Comparison of ENCODE assay signal across 2 cellular contexts in genomic region chr1:154971341-154971998, GRCh38.
TF ChIP-seq lines count a peak whose summit lies in the region.

No MANE protein-coding gene starts in this region.

TF ChIP-seq in SK-N-SH, 30 proteins besides CTCF, POLR2A, EP300 and RAD21 (continued from another document):
- no peak for TF ChIP-seq USF1 (IDR thresholded peaks at IDR 0.05; ENCODE audit: borderline replicate concordance, low read depth)
- no peak for TF ChIP-seq GABPA (IDR thresholded peaks at IDR 0.05; ENCODE audit: low read depth)
- no peak for TF ChIP-seq TAF1 (IDR thresholded peaks at IDR 0.05; ENCODE audit: borderline replicate concordance, low read depth, low read length)
- no peak for TF ChIP-seq YY1 (IDR thresholded peaks at IDR 0.05; ENCODE audit: low read depth)
- TF ChIP-seq POLR2AphosphoS5 (IDR thresholded peaks at IDR 0.05; ENCODE audit: low read depth, low read length), result no peak
- no peak for TF ChIP-seq ZBTB33 (IDR thresholded peaks at IDR 0.05; ENCODE audit: borderline replicate concordance, low read depth)
- TF ChIP-seq MXI1 (IDR thresholded peaks at IDR 0.05; ENCODE audit: low read depth, low read length), result no peak
- no peak for TF ChIP-seq MAX (IDR thresholded peaks at IDR 0.05; ENCODE audit: low read depth)
- TF ChIP-seq RCOR1 (IDR thresholded peaks at IDR 0.05; ENCODE audit: low read length), result no peak
- TF ChIP-seq MEF2A (IDR thresholded peaks at IDR 0.05; ENCODE audit: borderline replicate concordance, low read depth), result no peak
- TF ChIP-seq FOXJ3 (CRISPR knock-in tag; IDR thresholded peaks at IDR 0.05), result no peak
- TF ChIP-seq IRF3 (IDR thresholded peaks at IDR 0.05; ENCODE audit: low read depth, low read length), result no peak
- TF ChIP-seq NRF1 (IDR thresholded peaks at IDR 0.05; ENCODE audit: low read depth, low read length), result no peak
- no peak for TF ChIP-seq FOSL2 (IDR thresholded peaks at IDR 0.05; ENCODE audit: borderline replicate concordance, low read depth)
- no peak for TF ChIP-seq REST (IDR thresholded peaks at IDR 0.05; ENCODE audit: low read depth, low read length)
TF ChIP-seq in SK-N-SH: peak in this region for 0.

TF ChIP-seq in SK-N-SH treated with all-trans-retinoic acid at 6 μM for 48 hours, 23 proteins besides CTCF, POLR2A, EP300 and RAD21:
- TF ChIP-seq TSHZ2 (CRISPR knock-in tag; IDR thresholded peaks at IDR 0.05), result no peak
- no peak for TF ChIP-seq CSRNP3 (CRISPR knock-in tag; IDR thresholded peaks at IDR 0.05)
- no peak for TF ChIP-seq POU6F1 (CRISPR knock-in tag; IDR thresholded peaks at IDR 0.05; ENCODE audit: borderline replicate concordance, low read depth)
- TF ChIP-seq ESRRG (CRISPR knock-in tag; IDR thresholded peaks at IDR 0.05), result no peak
- no peak for TF ChIP-seq ZFP30 (CRISPR knock-in tag; IDR thresholded peaks at IDR 0.05)
- no peak for TF ChIP-seq ZNF565 (CRISPR knock-in tag; conservative IDR thresholded peaks at IDR 0.05; ENCODE audit: low read depth)
- no peak for TF ChIP-seq ZNF70 (CRISPR knock-in tag; IDR thresholded peaks at IDR 0.05)
- no peak for TF ChIP-seq RARB (CRISPR knock-in tag; IDR thresholded peaks at IDR 0.05)
- no peak for TF ChIP-seq PATZ1 (CRISPR knock-in tag; IDR thresholded peaks at IDR 0.05; ENCODE audit: borderline replicate concordance)
- no peak for TF ChIP-seq ISL1 (CRISPR knock-in tag; IDR thresholded peaks at IDR 0.05)
- TF ChIP-seq TOX (CRISPR knock-in tag; IDR thresholded peaks at IDR 0.05; ENCODE audit: borderline replicate concordance), result no peak
- no peak for TF ChIP-seq OSR1 (CRISPR knock-in tag; IDR thresholded peaks at IDR 0.05)
- TF ChIP-seq BACH2 (CRISPR knock-in tag; IDR thresholded peaks at IDR 0.05; ENCODE audit: borderline replicate concordance), result no peak
- TF ChIP-seq ZFP3 (CRISPR knock-in tag; IDR thresholded peaks at IDR 0.05), result no peak
- no peak for TF ChIP-seq GLIS3 (CRISPR knock-in tag; IDR thresholded peaks at IDR 0.05)
- no peak for TF ChIP-seq ARNTL (CRISPR knock-in tag; IDR thresholded peaks at IDR 0.05; ENCODE audit: borderline replicate concordance, low read depth)
